ENCODE assay signal across 9 cellular contexts in genomic region chr18:13680612-13681011, GRCh38. TPM values are rescaled to one million over a fixed set of nuclear protein-coding genes. Genes with fewer than 3 reads are reported as not detected.
DNase-seq lines count a peak whose midpoint lies in the region; ATAC-seq, FAIRE-seq and TF ChIP-seq lines count a peak whose summit lies in the region.
"Had no signal": no experiment of that assay in that cellular context is flagged by ENCODE, and none has a peak within 500 bp of the region (broad histone marks: within the 10 kb centered on the region; RNA-seq: fewer than 3 reads in every experiment).

No MANE protein-coding gene starts in this region.

- H3K4me3 ChIP-seq in mammary epithelial cell (replicated peaks in 1 of 3; ENCODE audit: insufficient read depth in 1 of 3, low read depth in 2 of 3, low read length in 3 of 3) (no peak overlapping the region), right cardiac atrium (ENCODE audit: low read length) (no peak overlapping the region)
- H3K4me3 ChIP-seq: skin epidermis had no signal

- H3K27me3 ChIP-seq in mammary epithelial cell (ENCODE audit: insufficient read depth, low read length) (no peaks in the 10 kb centered on the region), right cardiac atrium (ENCODE audit: control insufficient read depth, insufficient read depth) (no peaks in the 10 kb centered on the region)

- H3K27me3 Mint-ChIP-seq in type B pancreatic cell = no peaks in the 10 kb centered on the region

- no peak overlapping the region for H3K4me2 ChIP-seq in mammary epithelial cell (ENCODE audit: insufficient read depth, low read depth, low read length)

- H3K9me3 ChIP-seq in mammary epithelial cell (replicated peaks; ENCODE audit: insufficient read depth, low read length) = peaks cover 4% of the 10 kb centered on the region
- H3K9me3 ChIP-seq in right cardiac atrium (ENCODE audit: control insufficient read depth, low read length) = no peaks in the 10 kb centered on the region

- H3K4me3 Mint-ChIP-seq in type B pancreatic cell = no peak overlapping the region

- peaks cover 5% of the 10 kb centered on the region for H3K4me1 Mint-ChIP-seq in type B pancreatic cell (ENCODE audit: unreplicated experiment)

- peaks cover 89% of the 10 kb centered on the region for H3K79me2 ChIP-seq in mammary epithelial cell (ENCODE audit: insufficient read depth, low read length)

- TF ChIP-seq CTCF in mammary epithelial cell (conservative IDR thresholded peaks at IDR 0.05 in 1 of 2, IDR thresholded peaks at IDR 0.05 in 1 of 2; ENCODE audit: extremely low read depth in 1 of 2, insufficient read depth in 1 of 2, low read depth in 1 of 2, low read length in 2 of 2) (peak in 1 of 2 donors; percentile 30), type B pancreatic cell (conservative IDR thresholded peaks at IDR 0.05) (peak; percentile 79)

- no TSS peak for BruUV-seq in mammary epithelial cell (replicated peaks; lab: Mats Ljungman, UMichigan)

- H3K27ac ChIP-seq in mammary epithelial cell (ENCODE audit: insufficient read depth, low read depth, low read length) = no peak overlapping the region
- no peak overlapping the region for H3K27ac ChIP-seq in right cardiac atrium (ENCODE audit: low read length)
- H3K27ac ChIP-seq: skin epidermis had no signal

- H3K36me3 Mint-ChIP-seq in type B pancreatic cell = peaks cover 13% of the 10 kb centered on the region

- no peaks in the 10 kb centered on the region for H3K4me1 ChIP-seq in mammary epithelial cell (ENCODE audit: insufficient read depth, low read length)
- H3K4me1 ChIP-seq in right cardiac atrium (ENCODE audit: control insufficient read depth, insufficient read depth, low read length) = peaks cover 2% of the 10 kb centered on the region

- ATAC-seq in SK-N-SH treated with all-trans-retinoic acid at 6 μM for 48 hours (peak; percentile 56; the same call in 2 of the 3 replicates), right cardiac atrium (peak; percentile 68 to 71)

- dilution Hi-C loops in mammary epithelial cell (cut with HindIII; ENCODE audit: low sequenced_read_pairs) = no loop called here

- H3K36me3 ChIP-seq in mammary epithelial cell (ENCODE audit: insufficient read depth, low read length) = peaks cover 4% of the 10 kb centered on the region

- CTCF ChIA-PET in mammary epithelial cell (lab: Charles Lee; ENCODE audit: low non-redundant PET) = no interaction called here

- peak; percentile 4 to 64 for DNase-seq in T47D (ENCODE audit: low read depth in 1 of 2, low spot score in 1 of 2)
- DNase-seq in mammary epithelial cell = no peak
- DNase-seq in right cardiac atrium = peak; percentile 33 to 65 (median 59)
- DNase-seq in type B pancreatic cell (ENCODE audit: extremely low spot score, unreplicated experiment) = no peak
- DNase-seq in DMS114 treated with DMSO at 0.1 percent for 48 hours (lab: John Stamatoyannopoulos, UW; ENCODE audit: unreplicated experiment) = no peak
- DNase-seq in GM19239 (ENCODE audit: insufficient read length, low spot score) = no peak
- DNase-seq in activated gamma-delta T cell (lab: John Stamatoyannopoulos, UW) = no peak

- FAIRE-seq in GM19239 (lab: Jason Lieb, UNC) = no peak

- no peak overlapping the region for H2AFZ ChIP-seq in mammary epithelial cell (ENCODE audit: low read depth, low read length)

- in situ Hi-C loops in T47D (cut with HindIII; ENCODE audit: low pct_unique_long_range_greater_than_20kb, low sequenced_read_pairs) (no loop called here), mammary epithelial cell (cut with MboI; ENCODE audit: low sequenced_read_pairs in 2 of 2) (no loop called here)

- intact Hi-C loops in mammary epithelial cell (cut with micrococcal nuclease) = no loop called here
- intact Hi-C loops in right cardiac atrium (cut with DNase I) = no loop called here

- no peaks in the 10 kb centered on the region for H4K20me1 ChIP-seq in mammary epithelial cell (ENCODE audit: insufficient read depth, low read length)

- no peak overlapping the region for H3K9ac ChIP-seq in mammary epithelial cell (ENCODE audit: insufficient read depth, low read length)

- H3K27ac Mint-ChIP-seq in type B pancreatic cell = no peak overlapping the region

- WGBS in mammary epithelial cell (ENCODE audit: low coverage, missing lambda C conversion rate) = 98% methylated on average over 5 of the region's 5 CpGs
- 62% methylated on average over 5 of the region's 5 CpGs for WGBS in right cardiac atrium

- H3K9me3 Mint-ChIP-seq in type B pancreatic cell = no peaks in the 10 kb centered on the region

TF ChIP-seq in SK-N-SH treated with all-trans-retinoic acid at 6 μM for 48 hours, 23 proteins besides CTCF, POLR2A, EP300 and RAD21 (continues in another document):
- TF ChIP-seq, protein P1, sequence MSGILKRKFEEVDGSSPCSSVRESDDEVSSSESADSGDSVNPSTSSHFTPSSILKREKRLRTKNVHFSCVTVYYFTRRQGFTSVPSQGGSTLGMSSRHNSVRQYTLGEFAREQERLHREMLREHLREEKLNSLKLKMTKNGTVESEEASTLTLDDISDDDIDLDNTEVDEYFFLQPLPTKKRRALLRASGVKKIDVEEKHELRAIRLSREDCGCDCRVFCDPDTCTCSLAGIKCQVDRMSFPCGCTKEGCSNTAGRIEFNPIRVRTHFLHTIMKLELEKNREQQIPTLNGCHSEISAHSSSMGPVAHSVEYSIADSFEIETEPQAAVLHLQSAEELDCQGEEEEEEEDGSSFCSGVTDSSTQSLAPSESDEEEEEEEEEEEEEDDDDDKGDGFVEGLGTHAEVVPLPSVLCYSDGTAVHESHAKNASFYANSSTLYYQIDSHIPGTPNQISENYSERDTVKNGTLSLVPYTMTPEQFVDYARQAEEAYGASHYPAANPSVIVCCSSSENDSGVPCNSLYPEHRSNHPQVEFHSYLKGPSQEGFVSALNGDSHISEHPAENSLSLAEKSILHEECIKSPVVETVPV (CRISPR knock-in tag; IDR thresholded peaks at IDR 0.05) = no peak
- no peak for TF ChIP-seq ZNF565 (CRISPR knock-in tag; conservative IDR thresholded peaks at IDR 0.05; ENCODE audit: low read depth)
- no peak for TF ChIP-seq CSDC2 (CRISPR knock-in tag; IDR thresholded peaks at IDR 0.05)
- TF ChIP-seq, protein P2, sequence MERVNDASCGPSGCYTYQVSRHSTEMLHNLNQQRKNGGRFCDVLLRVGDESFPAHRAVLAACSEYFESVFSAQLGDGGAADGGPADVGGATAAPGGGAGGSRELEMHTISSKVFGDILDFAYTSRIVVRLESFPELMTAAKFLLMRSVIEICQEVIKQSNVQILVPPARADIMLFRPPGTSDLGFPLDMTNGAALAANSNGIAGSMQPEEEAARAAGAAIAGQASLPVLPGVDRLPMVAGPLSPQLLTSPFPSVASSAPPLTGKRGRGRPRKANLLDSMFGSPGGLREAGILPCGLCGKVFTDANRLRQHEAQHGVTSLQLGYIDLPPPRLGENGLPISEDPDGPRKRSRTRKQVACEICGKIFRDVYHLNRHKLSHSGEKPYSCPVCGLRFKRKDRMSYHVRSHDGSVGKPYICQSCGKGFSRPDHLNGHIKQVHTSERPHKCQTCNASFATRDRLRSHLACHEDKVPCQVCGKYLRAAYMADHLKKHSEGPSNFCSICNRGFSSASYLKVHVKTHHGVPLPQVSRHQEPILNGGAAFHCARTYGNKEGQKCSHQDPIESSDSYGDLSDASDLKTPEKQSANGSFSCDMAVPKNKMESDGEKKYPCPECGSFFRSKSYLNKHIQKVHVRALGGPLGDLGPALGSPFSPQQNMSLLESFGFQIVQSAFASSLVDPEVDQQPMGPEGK (CRISPR knock-in tag; IDR thresholded peaks at IDR 0.05; ENCODE audit: borderline replicate concordance) = no peak
- TF ChIP-seq ZNF70 (CRISPR knock-in tag; IDR thresholded peaks at IDR 0.05) = no peak
- TF ChIP-seq TCF4 (CRISPR knock-in tag; IDR thresholded peaks at IDR 0.05; ENCODE audit: borderline replicate concordance) = no peak
- TF ChIP-seq, protein P3, sequence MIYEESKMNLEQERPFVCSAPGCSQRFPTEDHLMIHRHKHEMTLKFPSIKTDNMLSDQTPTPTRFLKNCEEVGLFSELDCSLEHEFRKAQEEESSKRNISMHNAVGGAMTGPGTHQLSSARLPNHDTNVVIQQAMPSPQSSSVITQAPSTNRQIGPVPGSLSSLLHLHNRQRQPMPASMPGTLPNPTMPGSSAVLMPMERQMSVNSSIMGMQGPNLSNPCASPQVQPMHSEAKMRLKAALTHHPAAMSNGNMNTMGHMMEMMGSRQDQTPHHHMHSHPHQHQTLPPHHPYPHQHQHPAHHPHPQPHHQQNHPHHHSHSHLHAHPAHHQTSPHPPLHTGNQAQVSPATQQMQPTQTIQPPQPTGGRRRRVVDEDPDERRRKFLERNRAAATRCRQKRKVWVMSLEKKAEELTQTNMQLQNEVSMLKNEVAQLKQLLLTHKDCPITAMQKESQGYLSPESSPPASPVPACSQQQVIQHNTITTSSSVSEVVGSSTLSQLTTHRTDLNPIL (CRISPR knock-in tag; IDR thresholded peaks at IDR 0.05; ENCODE audit: low read depth) = no peak

RNA-seq across cellular contexts. Expression of gene FAM210A, which starts 45.7 kb away (rescaled TPM):
- 10 to 100 TPM; 37.8 to 40.2 TPM for total RNA-seq in mammary epithelial cell
- polyA plus RNA-seq in mammary epithelial cell = 28.5 TPM
- polyA minus RNA-seq in mammary epithelial cell = 35.6 TPM
- 10 to 100 TPM; 40.1 to 66.5 (median 48.1) TPM for total RNA-seq in right cardiac atrium
- 12.6 TPM for polyA plus RNA-seq in right cardiac atrium
- 16.4 and 16.9 TPM in 2 replicates for total RNA-seq in type B pancreatic cell (ENCODE audit: low replicate concordance)

RNA-seq across cellular contexts. Expression of gene RNMT, which starts 45.9 kb away (rescaled TPM):
- total RNA-seq in mammary epithelial cell (10 to 100 TPM; 32.8 to 37.6 TPM), right cardiac atrium (10 to 100 TPM; 27.8 to 40.1 (median 34.5) TPM), type B pancreatic cell (ENCODE audit: low replicate concordance) (40.8 and 41.4 TPM in 2 replicates)
- polyA plus RNA-seq in mammary epithelial cell (13.2 TPM), right cardiac atrium (18.8 TPM)
- 6.7 TPM for polyA minus RNA-seq in mammary epithelial cell

Comparison
In these comparisons a context has a peak if more than half of its experiments do, and no peak if none do; other contexts are left out.
1. DNase-seq: peak in T47D (2 of 2) and right cardiac atrium (3 of 3); none in mammary epithelial cell (single experiment), type B pancreatic cell (single experiment), DMS114 treated with DMSO at 0.1 percent for 48 hours (single experiment), GM19239 (single experiment) and activated gamma-delta T cell (single experiment).